In the genomic region with DNA sequence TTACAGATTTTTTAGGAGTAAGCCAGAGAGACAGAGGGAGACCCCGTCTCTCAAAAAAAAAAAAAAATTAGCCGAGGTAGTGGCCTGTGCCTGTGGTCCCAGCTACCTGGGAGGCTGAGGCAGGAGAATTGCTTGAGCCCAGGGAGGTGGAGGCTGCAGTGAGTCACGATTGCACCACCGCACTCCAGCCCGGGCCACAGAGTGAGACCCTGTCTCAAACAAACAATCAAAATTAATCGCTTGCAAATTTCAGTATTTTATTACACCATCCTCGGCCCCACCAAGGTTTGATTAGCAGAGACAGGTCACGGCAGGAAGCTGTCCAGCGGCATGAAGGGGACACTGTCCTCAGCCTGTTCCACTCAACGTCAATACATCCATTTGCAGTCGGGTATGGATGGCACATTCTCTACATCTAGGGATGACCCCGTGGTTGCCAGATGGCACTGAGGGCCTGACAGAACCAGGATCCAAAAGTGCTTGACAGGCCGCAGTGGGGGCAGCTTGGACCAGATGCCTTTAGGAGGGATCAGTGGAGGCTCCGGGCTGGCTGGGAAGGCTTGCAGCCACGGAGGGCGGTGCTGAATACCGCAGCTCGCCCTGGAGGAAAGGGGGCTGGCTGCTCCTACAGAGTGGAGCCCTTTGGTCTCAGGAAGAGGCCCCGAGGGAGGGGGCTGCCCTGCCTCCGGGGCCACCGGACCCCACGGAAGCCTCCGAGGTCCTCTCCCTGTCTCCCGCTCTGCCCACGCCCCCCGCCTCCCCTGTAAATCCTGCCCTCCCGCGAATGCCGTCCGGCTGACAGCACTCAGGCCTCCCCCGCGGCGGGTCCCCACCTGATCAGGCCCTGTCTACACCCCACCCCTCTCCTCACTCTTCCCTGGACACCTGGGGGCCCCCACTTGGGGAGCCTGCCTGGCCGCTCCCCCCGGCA, we compare ENCODE assay signal across 1 cellular context.
TF ChIP-seq lines count a peak whose summit lies in the region.

No MANE protein-coding gene starts in this region.

TF ChIP-seq in WTC11, 78 proteins besides CTCF, POLR2A, EP300 and RAD21 (continued from another document):
- TF ChIP-seq ZNF532 (CRISPR knock-in tag; IDR thresholded peaks at IDR 0.05; ENCODE audit: borderline replicate concordance) = no peak
- TF ChIP-seq ESRRA (CRISPR knock-in tag; IDR thresholded peaks at IDR 0.05; ENCODE audit: borderline replicate concordance) = no peak
- TF ChIP-seq ZBTB21 (CRISPR knock-in tag; IDR thresholded peaks at IDR 0.05; ENCODE audit: borderline replicate concordance) = no peak
